8 cellular contexts compared by ENCODE assay signal in the genomic region with DNA sequence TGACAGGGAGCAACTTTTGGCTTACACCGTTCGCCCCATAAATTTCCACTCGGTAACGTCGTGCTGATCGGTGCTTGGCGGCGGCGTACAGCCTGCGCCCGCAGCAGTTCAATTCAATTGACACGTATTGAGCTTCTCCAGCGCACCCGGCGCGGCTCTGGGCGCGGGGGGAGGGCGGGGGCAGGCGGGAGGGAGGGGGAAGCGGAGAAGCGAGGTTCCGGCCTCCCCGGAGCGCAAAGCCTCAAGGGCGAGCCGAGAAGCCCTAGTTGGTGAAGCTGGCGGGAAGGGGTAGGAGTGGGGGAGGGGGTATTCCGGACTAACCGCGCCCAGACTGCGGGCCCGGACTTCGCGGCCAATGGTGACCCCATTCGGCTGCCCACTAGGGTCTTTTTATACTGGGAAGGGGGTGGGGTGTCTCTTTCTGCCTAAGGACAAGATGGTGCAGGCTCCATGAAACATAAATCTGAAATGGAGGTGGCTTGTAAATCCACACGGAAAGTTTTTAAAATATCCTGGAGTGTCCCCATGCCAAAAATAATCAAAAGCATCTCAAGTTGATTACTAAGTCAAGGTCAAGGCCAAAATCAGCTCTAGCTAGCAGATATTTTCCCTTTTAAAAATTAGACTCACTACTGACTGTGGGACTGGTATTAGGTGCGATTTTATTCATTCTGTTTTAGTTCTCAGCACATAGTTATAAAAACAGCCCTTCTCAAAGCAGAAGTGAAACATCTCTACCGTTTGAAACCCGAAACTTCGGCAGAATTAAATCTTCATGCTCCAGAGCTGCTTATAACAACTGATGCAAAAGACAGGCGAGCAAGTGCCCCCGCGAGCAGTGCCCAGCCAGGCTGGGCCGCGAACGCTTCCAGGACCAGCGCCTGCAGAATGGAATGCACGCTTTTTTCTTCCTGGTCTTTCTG. TPM values are rescaled to one million over a fixed set of nuclear protein-coding genes. Genes with fewer than 3 reads are reported as not detected.
DNase-seq lines count a peak whose midpoint lies in the region; ATAC-seq and TF ChIP-seq lines count a peak whose summit lies in the region.

No MANE protein-coding gene starts in this region.

- H3K9me3 ChIP-seq in HEK293 (ENCODE audit: control insufficient read depth, insufficient read depth, low read depth, low read length) (no peaks in the 10 kb centered on the region), neutrophil (no peaks in the 10 kb centered on the region)

- CTCF ChIA-PET in HEK293 (lab: Yijun Ruan, JAX), result interaction anchor here (0.7 to 0.8 kb wide), 2 partner anchors 111 to 285 kb away, joined by 3 read pairs; no protein-coding TSS in a partner anchor

- H3K4me1 ChIP-seq in HEK293 (ENCODE audit: control insufficient read depth, insufficient read depth, low read length) (peaks cover 20% of the 10 kb centered on the region), neutrophil (ENCODE audit: control insufficient read depth in 1 of 2, insufficient read depth in 1 of 2, low read depth in 1 of 2, low read length in 1 of 2) (peaks cover 30 to 31% of the 10 kb centered on the region in 2 experiments)

- ATAC-seq in esophagus mucosa, result peak; percentile 4

- POLR2A ChIA-PET in HEK293 (lab: Yijun Ruan, JAX), result interaction anchor here (0.7 to 4.9 kb wide), 9 partner anchors 9 to 763 kb away, joined by 3 to 50 read pairs (median 4); no protein-coding TSS in a partner anchor

- H3K36me3 ChIP-seq in HEK293 (ENCODE audit: control insufficient read depth in 2 of 2, insufficient read depth in 1 of 2, low read length in 2 of 2) (no peaks in the 10 kb centered on the region), neutrophil (no peaks in the 10 kb centered on the region)

- TF ChIP-seq CTCF in HEK293 (tag by site-specific recombination; IDR thresholded peaks at IDR 0.05), result no peak
- TF ChIP-seq CTCF in neutrophil (IDR thresholded peaks at IDR 0.05), result no peak

- DNase-seq in NCI-H1417 (lab: John Stamatoyannopoulos, UW), result peak; percentile 29 to 83 (median 71)
- DNase-seq in activated CD4-positive, alpha-beta T cell treated with anti-CD3 and anti-CD28 coated beads for 1 hour, result peak; percentile 33
- no peak for DNase-seq in NCI-H226
- DNase-seq in globus pallidus (ENCODE audit: low spot score), result no peak

- H3K27me3 ChIP-seq in neutrophil, result peaks cover 7% of the 10 kb centered on the region

- H3K27ac ChIP-seq in HEK293 (ENCODE audit: extremely low read depth, low read depth, low read length) (peak overlapping the region; percentile 99), neutrophil (peak overlapping the region; percentile 13)

- peak overlapping the region; percentile 55 for H3K4me3 ChIP-seq in GM08714 (ENCODE audit: low read length)
- H3K4me3 ChIP-seq in HEK293 (ENCODE audit: low read depth, low read length), result peak overlapping the region; percentile 85
- H3K4me3 ChIP-seq in neutrophil (ENCODE audit: low read depth in 1 of 2, low read length in 1 of 2), result peak overlapping the region; percentile 66 to 73

TF ChIP-seq in HEK293, 187 proteins besides CTCF, POLR2A, EP300 and RAD21 (continues in another document):
- TF ChIP-seq ZNF2 (tag by site-specific recombination; IDR thresholded peaks at IDR 0.05) (no peak), ZIC2 (tag by site-specific recombination; IDR thresholded peaks at IDR 0.05) (0 out of 2 replicates have a peak, but pooled peaks have one; percentile 8), ZBTB11 (tag by site-specific recombination; conservative IDR thresholded peaks at IDR 0.05; ENCODE audit: low read depth) (no peak), ZNF629 (tag by site-specific recombination; IDR thresholded peaks at IDR 0.05) (no peak), RBAK (tag by site-specific recombination; IDR thresholded peaks at IDR 0.05) (no peak), PRDM10 (tag by site-specific recombination; IDR thresholded peaks at IDR 0.05) (peak; percentile 17; the same call in 1 of the 2 replicates), ZNF221 (tag by site-specific recombination; IDR thresholded peaks at IDR 0.05; ENCODE audit: borderline replicate concordance) (no peak), ZNF362 (tag by site-specific recombination; IDR thresholded peaks at IDR 0.05) (no peak), ZNF423 (tag by site-specific recombination; IDR thresholded peaks at IDR 0.05) (peak; percentile 49; the same call in 1 of the 2 replicates), ZNF843 (tag by site-specific recombination; IDR thresholded peaks at IDR 0.05) (no peak), BCL11B (tag by site-specific recombination; IDR thresholded peaks at IDR 0.05; ENCODE audit: low read depth) (peak; percentile 9; the same call in 1 of the 2 replicates), KLF7 (tag by site-specific recombination; IDR thresholded peaks at IDR 0.05; ENCODE audit: borderline replicate concordance) (no peak), PRDM1 (tag by site-specific recombination; IDR thresholded peaks at IDR 0.05) (no peak), IKZF3 (tag by site-specific recombination; IDR thresholded peaks at IDR 0.05) (peak; percentile 9; the same call in 1 of the 2 replicates), ZNF335 (tag by site-specific recombination; conservative IDR thresholded peaks at IDR 0.05) (0 out of 2 replicates have a peak, but pooled peaks have one; percentile 4)
- TF ChIP-seq, protein P1, sequence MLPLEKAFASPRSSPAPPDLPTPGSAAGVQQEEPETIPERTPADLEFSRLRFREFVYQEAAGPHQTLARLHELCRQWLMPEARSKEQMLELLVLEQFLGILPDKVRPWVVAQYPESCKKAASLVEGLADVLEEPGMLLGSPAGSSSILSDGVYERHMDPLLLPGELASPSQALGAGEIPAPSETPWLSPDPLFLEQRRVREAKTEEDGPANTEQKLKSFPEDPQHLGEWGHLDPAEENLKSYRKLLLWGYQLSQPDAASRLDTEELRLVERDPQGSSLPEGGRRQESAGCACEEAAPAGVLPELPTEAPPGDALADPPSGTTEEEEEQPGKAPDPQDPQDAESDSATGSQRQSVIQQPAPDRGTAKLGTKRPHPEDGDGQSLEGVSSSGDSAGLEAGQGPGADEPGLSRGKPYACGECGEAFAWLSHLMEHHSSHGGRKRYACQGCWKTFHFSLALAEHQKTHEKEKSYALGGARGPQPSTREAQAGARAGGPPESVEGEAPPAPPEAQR (tag by site-specific recombination; IDR thresholded peaks at IDR 0.05), result no peak

RNA-seq across cellular contexts. Expression of gene BCOR, which starts 1.5 kb away (rescaled TPM):
- 16.2 TPM for total RNA-seq in esophagus mucosa

Comparison
In these comparisons a context has a peak if more than half of its experiments do, and no peak if none do; other contexts are left out.
1. DNase-seq: peak in NCI-H1417 (3 of 3) and activated CD4-positive, alpha-beta T cell treated with anti-CD3 and anti-CD28 coated beads for 1 hour (single experiment); none in NCI-H226 (single experiment) and globus pallidus (single experiment).
2. Peak in every context shown above with its lines, with median percentiles within 50 percentile points of each other: H3K4me3 ChIP-seq.